Comparison of ENCODE assay signal across 26 cellular contexts in genomic region chr3:60746690-60747416, GRCh38.
DNase-seq lines count a peak whose midpoint lies in the region; ATAC-seq and TF ChIP-seq lines count a peak whose summit lies in the region.
"Had no signal": no experiment of that assay in that cellular context is flagged by ENCODE, and none has a peak within 500 bp of the region (broad histone marks: within the 10 kb centered on the region; RNA-seq: fewer than 3 reads in every experiment).

No MANE protein-coding gene starts in this region.

- H3K9me3 Mint-ChIP-seq in immature natural killer cell: peaks cover 0 to 7% (median 2%) of the 10 kb centered on the region in 6 donors

- H3K4me3 ChIP-seq in astrocyte of the spinal cord (ENCODE audit: low read depth, low read length): no peak overlapping the region
- H3K4me3 ChIP-seq: BLaER1, GM12878, HAP-1, heart right ventricle had no signal

- in situ Hi-C loops in Caki2 (cut with HindIII; ENCODE audit: low pct_unique_long_range_greater_than_20kb, low sequenced_read_pairs): no loop called here
- in situ Hi-C loops in astrocyte of the spinal cord (cut with HindIII; ENCODE audit: low sequenced_read_pairs): no loop called here

- no peaks in the 10 kb centered on the region for H3K36me3 Mint-ChIP-seq in immature natural killer cell

- H3K27me3 Mint-ChIP-seq in immature natural killer cell (ENCODE audit: low read depth in 3 of 3): peaks cover 0 to 2% (median 2%) of the 10 kb centered on the region in 3 donors
- H3K27me3 Mint-ChIP-seq: activated CD4-positive, alpha-beta T cell treated with anti-CD3 and anti-CD28 coated beads for 36 hours; dendritic cell treated with granulocyte-macrophage colony-stimulating factor and Interleukin-4, amounts not matched to agents 40 ng/mL and 50 ng/mL, for 4 days; naive B cell had no signal

- peak; percentile 6 for DNase-seq in Caki2 (ENCODE audit: low read depth)
- DNase-seq in MV-4-11 (lab: John Stamatoyannopoulos, UW): peak; percentile 62
- peak; percentile 3 for DNase-seq in astrocyte of the spinal cord (ENCODE audit: low read depth, low spot score)
- DNase-seq in kidney glomerular epithelial cell (lab: John Stamatoyannopoulos, UW): peak; percentile 55
- DNase-seq in cortex of kidney (lab: John Stamatoyannopoulos, UW): no peak
- DNase-seq in immature natural killer cell: no peak
- DNase-seq in activated T-cell treated with anti-CD3 and anti-CD28 coated beads, Interleukin-2, amount 50 U/mL, for 48 hours: no peak
- DNase-seq: activated CD4-positive, alpha-beta T cell treated with anti-CD3 and anti-CD28 coated beads for 36 hours; activated gamma-delta T cell treated with Interleukin-2 at 50 U/mL for 16 hours; activated T-cell treated with anti-CD3 and anti-CD28 coated beads, Interleukin-2, amount 50 U/mL, for 1 hour; COR-L47; DMS79 treated with DMSO at 0.1 percent for 48 hours; heart right ventricle; naive B cell; NCI-H2081; NCI-H446; nucleus accumbens; SIG-M5; small intestine; T-helper 1 cell had no signal

- ATAC-seq in HG02588 (IDR thresholded peaks at IDR 0.05; ENCODE audit: unreplicated experiment): no peak
- ATAC-seq: activated CD4-positive, alpha-beta T cell treated with anti-CD3 and anti-CD28 coated beads for 36 hours; GM12878; heart right ventricle; HepG2 had no signal

- no peaks in the 10 kb centered on the region for H3K4me1 Mint-ChIP-seq in immature natural killer cell
- H3K4me1 Mint-ChIP-seq: activated CD4-positive, alpha-beta T cell treated with anti-CD3 and anti-CD28 coated beads for 36 hours; naive B cell had no signal

- no peak overlapping the region for H3K27ac Mint-ChIP-seq in immature natural killer cell
- H3K27ac Mint-ChIP-seq: activated CD4-positive, alpha-beta T cell treated with anti-CD3 and anti-CD28 coated beads for 36 hours; dendritic cell treated with granulocyte-macrophage colony-stimulating factor and Interleukin-4, amounts not matched to agents 40 ng/mL and 50 ng/mL, for 4 days had no signal

- TF ChIP-seq CTCF in astrocyte of the spinal cord (IDR thresholded peaks at IDR 0.05; ENCODE audit: low read depth, low read length): no peak

- H3K4me3 Mint-ChIP-seq in immature natural killer cell: no peak overlapping the region
- H3K4me3 Mint-ChIP-seq: activated CD4-positive, alpha-beta T cell treated with anti-CD3 and anti-CD28 coated beads for 36 hours; dendritic cell treated with granulocyte-macrophage colony-stimulating factor and Interleukin-4, amounts not matched to agents 40 ng/mL and 50 ng/mL, for 4 days had no signal

Comparison
In these comparisons a context has a peak if more than half of its experiments do, and no peak if none do; other contexts are left out.
1. DNase-seq: peak in Caki2 (single experiment), MV-4-11 (single experiment), astrocyte of the spinal cord (single experiment) and kidney glomerular epithelial cell (single experiment); none in cortex of kidney (single experiment), immature natural killer cell (0 of 3) and activated T-cell treated with anti-CD3 and anti-CD28 coated beads, Interleukin-2, amount 50 U/mL, for 48 hours (0 of 2).